8 cellular contexts compared by ENCODE assay signal in the genomic region with DNA sequence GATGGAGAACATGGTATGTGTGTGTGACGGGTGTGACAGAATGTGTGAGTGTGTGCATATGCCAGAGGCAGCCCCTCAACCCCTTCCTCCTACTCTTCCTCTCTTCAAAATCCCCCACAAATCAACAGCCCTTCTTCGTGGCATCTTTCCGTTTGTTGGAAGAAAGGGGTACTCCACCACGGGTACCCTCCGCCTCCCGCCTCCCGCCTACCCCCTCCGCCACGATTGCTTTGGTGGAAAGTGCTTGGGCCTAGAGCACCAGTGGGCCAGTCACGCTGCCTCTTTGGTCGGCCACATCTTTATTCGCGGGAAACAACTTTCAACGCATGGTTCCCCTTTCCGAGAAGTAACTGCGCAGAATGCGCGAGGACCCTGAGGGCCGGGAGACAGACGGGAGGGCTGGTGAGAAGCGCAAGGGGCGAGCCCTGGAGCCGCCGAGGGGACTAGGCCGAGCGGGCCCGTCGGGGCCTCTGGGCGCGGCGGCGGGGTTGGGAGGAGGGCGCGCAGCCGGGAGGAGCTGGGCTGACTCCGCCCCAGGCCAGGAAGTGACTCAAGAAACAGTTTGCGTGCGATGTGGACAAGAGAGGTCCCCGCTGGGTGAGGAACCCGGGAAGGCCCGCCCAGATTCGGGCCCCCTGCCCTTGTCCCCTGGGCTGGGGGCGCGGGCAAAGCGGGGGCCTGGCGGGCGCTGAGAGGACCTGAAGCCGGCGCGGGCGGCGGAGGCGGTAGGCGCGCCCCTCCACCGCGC. TPM values are rescaled to one million over a fixed set of nuclear protein-coding genes. Genes with fewer than 3 reads are reported as not detected.
A peak's percentile ranks its signal among the peaks of the same experiment; 100 is the strongest.
DNase-seq lines count a peak whose midpoint lies in the region; ATAC-seq and TF ChIP-seq lines count a peak whose summit lies in the region.

A gene (minus strand): TSS at position 274 of the 748 bp plus-strand sequence. CDS start 614 bp downstream, outside the sequence.
A gene (plus strand): TSS at position 560 of the 748 bp plus-strand sequence. CDS start 777 bp downstream, outside the sequence.

- H3K27ac ChIP-seq in liver (ENCODE audit: low read depth in 1 of 2, low read length in 2 of 2) = peak within 1 kb of the TSS; percentile 90 to 91

- H3K4me1 Mint-ChIP-seq in activated CD4-positive, alpha-beta T cell treated with anti-CD3 and anti-CD28 coated beads, Interleukin-2, amount 10 ng/mL, durations not matched to agents 24 days and 14 days = peaks cover 49% of the 10 kb centered on the region

- no peak for TF ChIP-seq RAD21 in liver (IDR thresholded peaks at IDR 0.05)

- DNase-seq in Ammon's horn (ENCODE audit: low spot score) (peak; percentile 91), NCI-H226 (peak; percentile 87), dedifferentiated amniotic fluid mesenchymal stem cell (ENCODE audit: extremely low spot score) (peak; percentile 97)
- DNase-seq in activated CD4-positive, alpha-beta T cell treated with anti-CD3 and anti-CD28 coated beads, Interleukin-2, amount 10 ng/mL, durations not matched to agents 24 days and 14 days = peak; percentile 97
- DNase-seq in stimulated activated CD4-positive, alpha-beta T cell treated with anti-CD3 and anti-CD28 coated beads, Interleukin-2, amount 100 ng/mL, for 48 hours = peak; percentile 80 to 83

- intact Hi-C loops in activated CD4-positive, alpha-beta T cell treated with anti-CD3 and anti-CD28 coated beads, Interleukin-2, amount 10 ng/mL, durations not matched to agents 24 days and 14 days (cut with micrococcal nuclease) = loop anchor here (10.0 kb wide), 1 partner anchor 315 kb away; a partner anchor contains a TSS

- peaks cover 7 to 17% (median 13%) of the 10 kb centered on the region in 4 donors for H3K36me3 ChIP-seq in liver (ENCODE audit: control insufficient read depth in 4 of 4, insufficient read depth in 3 of 4, low read depth in 1 of 4, low read length in 3 of 4)

- peak; percentile 84 for ATAC-seq in GM19023 (IDR thresholded peaks at IDR 0.05; ENCODE audit: unreplicated experiment)
- peak; percentile 84 for ATAC-seq in HG03175 (IDR thresholded peaks at IDR 0.05; ENCODE audit: unreplicated experiment)

- H3K27me3 Mint-ChIP-seq in activated CD4-positive, alpha-beta T cell treated with anti-CD3 and anti-CD28 coated beads, Interleukin-2, amount 10 ng/mL, durations not matched to agents 24 days and 14 days = no peaks in the 10 kb centered on the region

- TF ChIP-seq CTCF in liver (IDR thresholded peaks at IDR 0.05; ENCODE audit: low read depth, low read length, missing input control) = no peak

- H3K27me3 ChIP-seq in liver (ENCODE audit: control insufficient read depth in 4 of 4, insufficient read depth in 4 of 4, low read length in 3 of 4) = no peaks in the 10 kb centered on the region

- H3K27ac Mint-ChIP-seq in activated CD4-positive, alpha-beta T cell treated with anti-CD3 and anti-CD28 coated beads, Interleukin-2, amount 10 ng/mL, durations not matched to agents 24 days and 14 days = peak within 1 kb of the TSS; percentile 99

- WGBS in liver = 14% methylated on average over 57 of the region's 57 CpGs

- no peaks in the 10 kb centered on the region for H3K9me3 Mint-ChIP-seq in activated CD4-positive, alpha-beta T cell treated with anti-CD3 and anti-CD28 coated beads, Interleukin-2, amount 10 ng/mL, durations not matched to agents 24 days and 14 days

- peak within 1 kb of the TSS; percentile 94 for H3K4me3 Mint-ChIP-seq in activated CD4-positive, alpha-beta T cell treated with anti-CD3 and anti-CD28 coated beads, Interleukin-2, amount 10 ng/mL, durations not matched to agents 24 days and 14 days

- H3K36me3 Mint-ChIP-seq in activated CD4-positive, alpha-beta T cell treated with anti-CD3 and anti-CD28 coated beads, Interleukin-2, amount 10 ng/mL, durations not matched to agents 24 days and 14 days (ENCODE audit: low read depth) = peaks cover 28% of the 10 kb centered on the region

- H3K4me1 ChIP-seq in liver (ENCODE audit: control insufficient read depth in 4 of 4, insufficient read depth in 4 of 4, low read length in 3 of 4) = peaks cover 14 to 79% (median 65%) of the 10 kb centered on the region in 4 donors

- peak within 1 kb of the TSS; percentile 89 to 91 for H3K9ac ChIP-seq in liver (ENCODE audit: low read depth in 1 of 2, low read length in 2 of 2)

- H3K9me3 ChIP-seq in liver (ENCODE audit: control insufficient read depth in 4 of 4, low read length in 3 of 4) = no peaks in the 10 kb centered on the region

- H3K4me3 ChIP-seq in liver (ENCODE audit: low read depth in 1 of 3, low read length in 3 of 3) = peak within 1 kb of the TSS; percentile 77 to 85 (median 81)

TF ChIP-seq in liver, 16 proteins besides CTCF, POLR2A, EP300 and RAD21:
- peak; percentile 27 for TF ChIP-seq SP1 (IDR thresholded peaks at IDR 0.05)
- TF ChIP-seq, protein P1, sequence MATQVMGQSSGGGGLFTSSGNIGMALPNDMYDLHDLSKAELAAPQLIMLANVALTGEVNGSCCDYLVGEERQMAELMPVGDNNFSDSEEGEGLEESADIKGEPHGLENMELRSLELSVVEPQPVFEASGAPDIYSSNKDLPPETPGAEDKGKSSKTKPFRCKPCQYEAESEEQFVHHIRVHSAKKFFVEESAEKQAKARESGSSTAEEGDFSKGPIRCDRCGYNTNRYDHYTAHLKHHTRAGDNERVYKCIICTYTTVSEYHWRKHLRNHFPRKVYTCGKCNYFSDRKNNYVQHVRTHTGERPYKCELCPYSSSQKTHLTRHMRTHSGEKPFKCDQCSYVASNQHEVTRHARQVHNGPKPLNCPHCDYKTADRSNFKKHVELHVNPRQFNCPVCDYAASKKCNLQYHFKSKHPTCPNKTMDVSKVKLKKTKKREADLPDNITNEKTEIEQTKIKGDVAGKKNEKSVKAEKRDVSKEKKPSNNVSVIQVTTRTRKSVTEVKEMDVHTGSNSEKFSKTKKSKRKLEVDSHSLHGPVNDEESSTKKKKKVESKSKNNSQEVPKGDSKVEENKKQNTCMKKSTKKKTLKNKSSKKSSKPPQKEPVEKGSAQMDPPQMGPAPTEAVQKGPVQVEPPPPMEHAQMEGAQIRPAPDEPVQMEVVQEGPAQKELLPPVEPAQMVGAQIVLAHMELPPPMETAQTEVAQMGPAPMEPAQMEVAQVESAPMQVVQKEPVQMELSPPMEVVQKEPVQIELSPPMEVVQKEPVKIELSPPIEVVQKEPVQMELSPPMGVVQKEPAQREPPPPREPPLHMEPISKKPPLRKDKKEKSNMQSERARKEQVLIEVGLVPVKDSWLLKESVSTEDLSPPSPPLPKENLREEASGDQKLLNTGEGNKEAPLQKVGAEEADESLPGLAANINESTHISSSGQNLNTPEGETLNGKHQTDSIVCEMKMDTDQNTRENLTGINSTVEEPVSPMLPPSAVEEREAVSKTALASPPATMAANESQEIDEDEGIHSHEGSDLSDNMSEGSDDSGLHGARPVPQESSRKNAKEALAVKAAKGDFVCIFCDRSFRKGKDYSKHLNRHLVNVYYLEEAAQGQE (IDR thresholded peaks at IDR 0.05) = no peak

RNA-seq across cellular contexts. Expression of the first gene that starts in this region (rescaled TPM):
- total RNA-seq in activated CD4-positive, alpha-beta T cell treated with anti-CD3 and anti-CD28 coated beads, Interleukin-2, amount 10 ng/mL, durations not matched to agents 24 days and 14 days = 4.5 and 7.4 TPM in 2 replicates
- total RNA-seq in liver = under 1 TPM; 0.59 to 0.79 TPM
- under 1 TPM; 0.07 to 0.33 TPM for polyA plus RNA-seq in liver

RNA-seq across cellular contexts. Expression of the second gene that starts in this region (rescaled TPM):
- 63.0 and 65.4 TPM in 2 replicates for total RNA-seq in activated CD4-positive, alpha-beta T cell treated with anti-CD3 and anti-CD28 coated beads, Interleukin-2, amount 10 ng/mL, durations not matched to agents 24 days and 14 days
- 10 to 100 TPM; 38.2 to 40.3 TPM for total RNA-seq in liver
- 10 to 100 TPM in 1 of 2 donors, 1 to 10 TPM in 1; 3.0 to 11.1 TPM for polyA plus RNA-seq in liver

Comparison
In these comparisons a context has a peak if more than half of its experiments do, and no peak if none do; other contexts are left out.
1. Peak in every context shown above with its lines: DNase-seq, ATAC-seq, H3K4me3 ChIP-seq and H3K27ac ChIP-seq.